ENCODE assay signal across 17 cellular contexts in genomic region chr16:4884972-4885874, GRCh38. TPM values are rescaled to one million over a fixed set of nuclear protein-coding genes. Genes with fewer than 3 reads are reported as not detected.
"Had no signal": no experiment of that assay in that cellular context is flagged by ENCODE, and none has a peak within 500 bp of the region (broad histone marks: within the 10 kb centered on the region; RNA-seq: fewer than 3 reads in every experiment).

No MANE protein-coding gene starts in this region.

- DNase-seq: activated CD4-positive, alpha-beta T cell treated with anti-CD3 and anti-CD28 coated beads, Interleukin-2, amount 50 U/mL, for 4 hours; activated CD4-positive, CD25-positive, alpha-beta regulatory T cell treated with anti-CD3 and anti-CD28 coated beads, Interleukin-2, amount 50 U/mL, for 72 hours; activated effector memory CD4-positive, alpha-beta T cell treated with anti-CD3 and anti-CD28 coated beads, Interleukin-2, amount 50 U/mL, for 16 hours; caudate nucleus; colonic mucosa; foreskin fibroblast; hypothalamus; kidney; left lung; naive thymus-derived CD8-positive, alpha-beta T cell; stimulated activated CD4-positive, alpha-beta T cell treated with anti-CD3 and anti-CD28 coated beads, Interleukin-1b, Interleukin-23, amount 100 ng/mL, for 48 hours; stomach; SW 1271; T1000; testis had no signal

- H3K27me3 Mint-ChIP-seq: naive thymus-derived CD8-positive, alpha-beta T cell had no signal

- H3K9me3 Mint-ChIP-seq: activated naive CD4-positive, alpha-beta T cell treated with anti-CD3 and anti-CD28 coated beads, Interleukin-2, amount 50 U/mL, for 72 hours had no signal

- ATAC-seq: activated naive CD4-positive, alpha-beta T cell treated with anti-CD3 and anti-CD28 coated beads, Interleukin-2, amount 50 U/mL, for 72 hours; left lung; naive thymus-derived CD8-positive, alpha-beta T cell; pancreas had no signal

RNA-seq across cellular contexts. Expression of gene PPL, which starts 51.7 kb away (rescaled TPM):
- total RNA-seq: activated naive CD4-positive, alpha-beta T cell treated with anti-CD3 and anti-CD28 coated beads, Interleukin-2, amount 50 U/mL, for 72 hours; naive thymus-derived CD8-positive, alpha-beta T cell had no signal
